ENCODE assay signal across 10 cellular contexts in the genomic region with DNA sequence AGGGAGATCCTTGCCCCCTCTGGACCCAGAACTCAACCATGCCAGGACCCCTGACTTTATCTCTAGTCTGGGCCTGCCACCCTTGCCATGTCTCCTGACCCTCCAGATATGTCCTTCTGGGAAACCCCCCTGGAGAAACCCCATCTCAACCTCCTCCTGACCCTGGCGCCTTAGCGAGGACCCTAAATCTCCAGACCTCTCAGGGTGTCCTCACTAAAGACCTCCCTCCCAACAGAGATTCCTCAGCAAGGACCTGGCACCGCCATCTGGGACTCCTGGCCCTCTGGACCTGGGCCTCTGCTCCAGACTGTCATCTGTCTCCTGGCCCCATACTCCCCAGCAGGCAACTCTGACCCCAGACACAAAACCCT. TPM values are rescaled to one million over a fixed set of nuclear protein-coding genes. Genes with fewer than 3 reads are reported as not detected.
DNase-seq lines count a peak whose midpoint lies in the region; ATAC-seq and TF ChIP-seq lines count a peak whose summit lies in the region.
"Had no signal": no experiment of that assay in that cellular context is flagged by ENCODE, and none has a peak within 500 bp of the region (broad histone marks: within the 10 kb centered on the region; RNA-seq: fewer than 3 reads in every experiment).

No MANE protein-coding gene starts in this region.

- 61 to 88% methylated on average over 3 of the region's 3 CpGs for WGBS in aorta, 2 donors

- H3K36me3 Mint-ChIP-seq in central memory CD8-positive, alpha-beta T cell (ENCODE audit: insufficient read depth), result peaks cover 12% of the 10 kb centered on the region
- peaks cover 3 to 13% (median 6%) of the 10 kb centered on the region in 5 donors for H3K36me3 Mint-ChIP-seq in naive thymus-derived CD4-positive, alpha-beta T cell

- DNase-seq in left ventricle myocardium inferior (no peak), Right ventricle myocardium superior (no peak), aorta (no peak), amygdala (lab: John Stamatoyannopoulos, UW) (no peak)
- no peak for DNase-seq in central memory CD8-positive, alpha-beta T cell (ENCODE audit: low spot score in 2 of 2)
- no peak for DNase-seq in naive thymus-derived CD4-positive, alpha-beta T cell
- DNase-seq: NCI-H2171 had no signal

- H3K27me3 ChIP-seq in left ventricle myocardium inferior (ENCODE audit: low read depth), result no peaks in the 10 kb centered on the region
- H3K27me3 ChIP-seq in naive thymus-derived CD4-positive, alpha-beta T cell (ENCODE audit: control insufficient read depth in 2 of 2, insufficient read depth in 2 of 2, low read length in 2 of 2), result no peaks in the 10 kb centered on the region
- no peaks in the 10 kb centered on the region for H3K27me3 ChIP-seq in aorta (ENCODE audit: control insufficient read depth in 1 of 2, insufficient read depth in 2 of 2, low read length in 1 of 2)

- H3K4me1 Mint-ChIP-seq in central memory CD8-positive, alpha-beta T cell, result peaks cover 48% of the 10 kb centered on the region
- peaks cover 36 to 62% (median 54%) of the 10 kb centered on the region in 7 donors for H3K4me1 Mint-ChIP-seq in naive thymus-derived CD4-positive, alpha-beta T cell

- H3K36me3 ChIP-seq in left ventricle myocardium inferior (peaks cover 10% of the 10 kb centered on the region), aorta (ENCODE audit: control insufficient read depth in 1 of 2, insufficient read depth in 2 of 2, low read length in 1 of 2) (peaks cover 0 to 2% of the 10 kb centered on the region in 2 donors)
- H3K36me3 ChIP-seq in naive thymus-derived CD4-positive, alpha-beta T cell (ENCODE audit: control insufficient read depth in 2 of 3, insufficient read depth in 3 of 3, low read length in 3 of 3), result peaks cover 0 to 8% (median 0%) of the 10 kb centered on the region in 3 experiments

- no peaks in the 10 kb centered on the region for H3K9me3 Mint-ChIP-seq in central memory CD8-positive, alpha-beta T cell
- no peaks in the 10 kb centered on the region for H3K9me3 Mint-ChIP-seq in naive thymus-derived CD4-positive, alpha-beta T cell

- peak overlapping the region; percentile 83 for H3K4me3 Mint-ChIP-seq in central memory CD8-positive, alpha-beta T cell
- H3K4me3 Mint-ChIP-seq in naive thymus-derived CD4-positive, alpha-beta T cell, result peak overlapping the region; percentile 79 to 89 (median 86)

- ATAC-seq in Right ventricle myocardium superior (ENCODE audit: poor library complexity) (no peak), aorta (ENCODE audit: low FRiP score) (no peak), HG02678 (IDR thresholded peaks at IDR 0.05; ENCODE audit: unreplicated experiment) (no peak), GM19395 (IDR thresholded peaks at IDR 0.05; ENCODE audit: unreplicated experiment) (no peak)
- no peak for ATAC-seq in central memory CD8-positive, alpha-beta T cell (replicated peaks; ENCODE audit: extremely low read depth, poor library complexity, severe bottlenecking)
- ATAC-seq in naive thymus-derived CD4-positive, alpha-beta T cell, result no peak

- H3K27me3 Mint-ChIP-seq in central memory CD8-positive, alpha-beta T cell, result no peaks in the 10 kb centered on the region
- H3K27me3 Mint-ChIP-seq in naive thymus-derived CD4-positive, alpha-beta T cell, result no peaks in the 10 kb centered on the region

- H3K9me3 ChIP-seq in left ventricle myocardium inferior (replicated peaks) (no peaks in the 10 kb centered on the region), aorta (ENCODE audit: control insufficient read depth, low read length) (no peaks in the 10 kb centered on the region)
- no peaks in the 10 kb centered on the region for H3K9me3 ChIP-seq in naive thymus-derived CD4-positive, alpha-beta T cell (ENCODE audit: control insufficient read depth in 2 of 3, low read length in 3 of 3)
- H3K9me3 ChIP-seq: tibial nerve had no signal

- H3K4me1 ChIP-seq in left ventricle myocardium inferior, result peaks cover 64% of the 10 kb centered on the region
- peaks cover 11 to 27% of the 10 kb centered on the region in 2 donors for H3K4me1 ChIP-seq in naive thymus-derived CD4-positive, alpha-beta T cell (ENCODE audit: control insufficient read depth in 2 of 2, insufficient read depth in 2 of 2, low read length in 2 of 2)
- peaks cover 0 to 5% of the 10 kb centered on the region in 2 donors for H3K4me1 ChIP-seq in aorta (ENCODE audit: control insufficient read depth in 1 of 2, insufficient read depth in 2 of 2, low read length in 2 of 2)

- H3K27ac Mint-ChIP-seq in central memory CD8-positive, alpha-beta T cell (ENCODE audit: low read depth), result peak overlapping the region; percentile 75
- H3K27ac Mint-ChIP-seq in naive thymus-derived CD4-positive, alpha-beta T cell, result peak overlapping the region in 7 of 9 donors; percentile 34 to 89 (median 70)

- no peak for TF ChIP-seq CTCF in left ventricle myocardium inferior (IDR thresholded peaks at IDR 0.05; ENCODE audit: borderline replicate concordance)

- H3K4me3 ChIP-seq in left ventricle myocardium inferior, result peak overlapping the region; percentile 83
- no peak overlapping the region for H3K4me3 ChIP-seq in naive thymus-derived CD4-positive, alpha-beta T cell (ENCODE audit: low read length)
- peak overlapping the region; percentile 67 to 83 for H3K4me3 ChIP-seq in aorta (ENCODE audit: low read length in 2 of 2)

- POLR2A ChIA-PET in naive thymus-derived CD4-positive, alpha-beta T cell (lab: Charles Lee), result interaction anchor here (1.2 kb wide), 1 partner anchor 11 kb away, joined by 4 read pairs; no protein-coding TSS in a partner anchor

- CTCF ChIA-PET in naive thymus-derived CD4-positive, alpha-beta T cell (lab: Charles Lee), result no interaction called here

- H3K27ac ChIP-seq in left ventricle myocardium inferior (replicated peaks) (peak overlapping the region; percentile 87), aorta (ENCODE audit: low read depth in 1 of 2, low read length in 2 of 2) (peak overlapping the region in 1 of 2 donors; percentile 43)
- H3K27ac ChIP-seq in naive thymus-derived CD4-positive, alpha-beta T cell (ENCODE audit: low read depth, low read length), result no peak overlapping the region

- intact Hi-C loops in left ventricle myocardium inferior (cut with micrococcal nuclease) (no loop called here), Right ventricle myocardium superior (cut with DNase I) (loop anchor here (10.0 kb wide), 1 partner anchor 416 kb away; a partner anchor contains a TSS), aorta (cut with DNase I) (loop anchor here (5.0 kb wide), 2 partner anchors 54 to 79 kb away; no protein-coding TSS in a partner anchor)
- intact Hi-C loops in naive thymus-derived CD4-positive, alpha-beta T cell (cut with micrococcal nuclease), result loop anchor here in 1 of 2 donors (1.0 kb wide), 1 partner anchor 16 kb away; no protein-coding TSS in a partner anchor

RNA-seq across cellular contexts. Expression of a gene that starts 1.3 kb away (rescaled TPM):
- total RNA-seq in left ventricle myocardium inferior (4.2 TPM), Right ventricle myocardium superior (4.7 TPM), aorta (10 to 100 TPM; 13.1 to 18.7 TPM)
- total RNA-seq in naive thymus-derived CD4-positive, alpha-beta T cell, result 10 to 100 TPM in 3 of 5 experiments, 1 to 10 TPM in 2; 5.7 to 19.9 (median 10.1) TPM
- polyA plus RNA-seq in naive thymus-derived CD4-positive, alpha-beta T cell, result 1 to 10 TPM; 1.8 to 3.7 TPM
- polyA plus RNA-seq in aorta, result 10 to 100 TPM; 23.5 to 25.2 TPM

RNA-seq across cellular contexts. Expression of a gene that starts 5.2 kb away (rescaled TPM):
- 33.0 TPM for total RNA-seq in left ventricle myocardium inferior
- 31.3 TPM for total RNA-seq in Right ventricle myocardium superior
- total RNA-seq in naive thymus-derived CD4-positive, alpha-beta T cell, result 10 to 100 TPM; 26.1 to 84.7 (median 38.0) TPM
- 10 to 100 TPM; 45.1 to 47.1 TPM for polyA plus RNA-seq in naive thymus-derived CD4-positive, alpha-beta T cell
- 10 to 100 TPM; 19.5 to 25.8 TPM for total RNA-seq in aorta
- 10 to 100 TPM; 24.9 to 75.9 TPM for polyA plus RNA-seq in aorta

RNA-seq across cellular contexts. Expression of a gene that starts 14.7 kb away (rescaled TPM):
- 1.4 TPM for total RNA-seq in left ventricle myocardium inferior
- total RNA-seq in Right ventricle myocardium superior, result 0.86 TPM
- 10 to 100 TPM in 4 of 5 experiments, 1 to 10 TPM in 1; 5.9 to 20.5 (median 18.1) TPM for total RNA-seq in naive thymus-derived CD4-positive, alpha-beta T cell
- polyA plus RNA-seq in naive thymus-derived CD4-positive, alpha-beta T cell, result 1 to 10 TPM in 1 of 2 donors, under 1 TPM in 1; 0.94 to 5.2 TPM
- 10 to 100 TPM in 1 of 2 donors, 1 to 10 TPM in 1; 6.9 to 10.7 TPM for total RNA-seq in aorta
- 1 to 10 TPM; 1.1 to 2.6 TPM for polyA plus RNA-seq in aorta

RNA-seq across cellular contexts. Expression of a gene that starts 16.9 kb away (rescaled TPM):
- total RNA-seq in left ventricle myocardium inferior (1.6 TPM), Right ventricle myocardium superior (5.6 TPM), aorta (1 to 10 TPM; 2.0 to 2.2 TPM)
- under 1 TPM in 1 of 5 experiments, not detected in 4; 0.88 TPM for total RNA-seq in naive thymus-derived CD4-positive, alpha-beta T cell
- polyA plus RNA-seq in naive thymus-derived CD4-positive, alpha-beta T cell, result 1 to 10 TPM in 1 of 2 donors, not detected in 1; 1.5 TPM
- 100 to 1,000 TPM in 1 of 2 donors, 10 to 100 TPM in 1; 22.7 to 259 TPM for polyA plus RNA-seq in aorta

RNA-seq across cellular contexts. Expression of a gene that starts 53.4 kb away (rescaled TPM):
- total RNA-seq in left ventricle myocardium inferior, result 349 TPM
- total RNA-seq in Right ventricle myocardium superior, result 299 TPM
- 100 to 1,000 TPM in 1 of 5 experiments, 10 to 100 TPM in 4; 68.4 to 181 (median 75.8) TPM for total RNA-seq in naive thymus-derived CD4-positive, alpha-beta T cell
- polyA plus RNA-seq in naive thymus-derived CD4-positive, alpha-beta T cell, result 100 to 1,000 TPM; 141 to 144 TPM
- total RNA-seq in aorta, result 100 to 1,000 TPM in 1 of 2 donors, 10 to 100 TPM in 1; 92.4 to 119 TPM
- polyA plus RNA-seq in aorta, result 100 to 1,000 TPM in 1 of 2 donors, 10 to 100 TPM in 1; 95.5 to 108 TPM
